In genomic region chr13:51246411-51247298, GRCh38 we compare ENCODE assay signal across 1 cellular context.
TF ChIP-seq lines count a peak whose summit lies in the region.

No MANE protein-coding gene starts in this region.

TF ChIP-seq in SK-N-SH, 30 proteins besides CTCF, POLR2A, EP300 and RAD21:
- TF ChIP-seq PBX3 (IDR thresholded peaks at IDR 0.05) (no peak), FOXJ3 (CRISPR knock-in tag; IDR thresholded peaks at IDR 0.05) (peak; percentile 54; the same call in 1 of the 2 replicates), NFIC (IDR thresholded peaks at IDR 0.05; ENCODE audit: borderline replicate concordance) (peak; percentile 30), RCOR1 (IDR thresholded peaks at IDR 0.05; ENCODE audit: low read length) (peak; percentile 56; the same call in 1 of the 2 replicates), GABPA (IDR thresholded peaks at IDR 0.05; ENCODE audit: low read depth) (no peak), ELF1 (IDR thresholded peaks at IDR 0.05) (no peak), YY1 (IDR thresholded peaks at IDR 0.05; ENCODE audit: low read depth) (no peak), GATA2 (CRISPR knock-in tag; IDR thresholded peaks at IDR 0.05) (no peak), SMC3 (IDR thresholded peaks at IDR 0.05; ENCODE audit: low read depth, low read length) (no peak), JUND (IDR thresholded peaks at IDR 0.05) (no peak), POLR2AphosphoS5 (IDR thresholded peaks at IDR 0.05; ENCODE audit: low read depth, low read length) (no peak), CHD2 (IDR thresholded peaks at IDR 0.05; ENCODE audit: low read length, partially characterized antibody) (no peak), FOSL2 (IDR thresholded peaks at IDR 0.05; ENCODE audit: borderline replicate concordance, low read depth) (no peak), RFX5 (IDR thresholded peaks at IDR 0.05; ENCODE audit: low read length) (no peak), SIN3A (IDR thresholded peaks at IDR 0.05; ENCODE audit: borderline replicate concordance, low read depth, low read length) (no peak), NRF1 (IDR thresholded peaks at IDR 0.05; ENCODE audit: low read depth, low read length) (no peak), REST (IDR thresholded peaks at IDR 0.05; ENCODE audit: low read depth, low read length) (no peak), MXI1 (IDR thresholded peaks at IDR 0.05; ENCODE audit: low read depth, low read length) (peak; percentile 51), ZBTB33 (IDR thresholded peaks at IDR 0.05; ENCODE audit: borderline replicate concordance, low read depth) (no peak), USF1 (IDR thresholded peaks at IDR 0.05; ENCODE audit: borderline replicate concordance, low read depth) (no peak), TCF12 (IDR thresholded peaks at IDR 0.05) (peak; percentile 20; the same call in 1 of the 2 replicates), USF2 (IDR thresholded peaks at IDR 0.05; ENCODE audit: borderline replicate concordance, low read depth, low read length) (no peak), IRF3 (IDR thresholded peaks at IDR 0.05; ENCODE audit: low read depth, low read length) (no peak)
